In the genomic region with DNA sequence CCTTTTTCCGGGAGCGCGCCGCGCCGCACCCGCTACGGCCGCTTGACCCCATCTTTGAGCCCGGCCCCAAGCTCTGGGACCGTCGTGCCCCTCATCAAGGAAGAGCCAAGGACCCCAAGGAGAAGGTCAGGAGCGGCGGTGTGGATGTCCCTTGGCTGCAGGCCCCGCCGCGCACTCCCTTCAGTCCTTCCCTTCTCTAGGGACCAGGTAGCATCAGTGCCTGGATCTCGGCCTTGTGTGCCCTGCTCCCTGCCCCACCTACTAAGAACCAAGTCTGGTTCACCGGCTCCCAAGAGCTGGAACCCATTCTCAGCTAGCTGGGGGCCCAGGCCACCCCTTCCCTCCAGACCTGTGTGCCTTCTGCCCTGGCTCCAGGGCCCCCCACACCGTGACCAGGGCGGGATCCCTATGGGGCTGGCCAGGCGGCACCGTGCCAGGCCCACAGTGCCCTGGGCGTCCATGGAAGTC, we compare ENCODE assay signal across 8 cellular contexts.
DNase-seq lines count a peak whose midpoint lies in the region; ATAC-seq and TF ChIP-seq lines count a peak whose summit lies in the region.

No MANE protein-coding gene starts in this region.

- peaks cover 14% of the 10 kb centered on the region for H3K27me3 Mint-ChIP-seq in activated T-cell treated with anti-CD3 and anti-CD28 coated beads, Interleukin-2, amount 50 U/mL, for 4 hours (ENCODE audit: low read depth)

- no peak for DNase-seq in activated T-cell treated with anti-CD3 and anti-CD28 coated beads, Interleukin-2, amount 50 U/mL, for 4 hours
- DNase-seq in activated T-cell treated with anti-CD3 and anti-CD28 coated beads for 4 hours (no peak), astrocyte of the spinal cord (ENCODE audit: low read depth, low spot score) (no peak), left lobe of liver (ENCODE audit: low spot score) (no peak), transverse colon (no peak), NCI-H226 (no peak), EL (no peak), DMS153 (lab: John Stamatoyannopoulos, UW) (no peak)

- H3K4me3 Mint-ChIP-seq in activated T-cell treated with anti-CD3 and anti-CD28 coated beads, Interleukin-2, amount 50 U/mL, for 4 hours: no peak overlapping the region

- in situ Hi-C loops in astrocyte of the spinal cord (cut with HindIII; ENCODE audit: low sequenced_read_pairs): no loop called here
- in situ Hi-C loops in transverse colon (cut with MboI; ENCODE audit: low pct_ligation_motif_present in 1 of 4, low pct_unique_long_range_greater_than_20kb in 1 of 4, low sequenced_read_pairs in 3 of 4): loop anchor here (10.0 to 25.0 kb wide), 5 partner anchors 162 to 820 kb away; no protein-coding TSS in a partner anchor

- peak overlapping the region; percentile 46 to 80 (median 60) for H3K27ac ChIP-seq in transverse colon

- H3K36me3 Mint-ChIP-seq in activated T-cell treated with anti-CD3 and anti-CD28 coated beads, Interleukin-2, amount 50 U/mL, for 4 hours (ENCODE audit: insufficient read depth): no peaks in the 10 kb centered on the region

- TF ChIP-seq POLR2A in transverse colon (IDR thresholded peaks at IDR 0.05): no peak

- H3K9me3 ChIP-seq in transverse colon: no peaks in the 10 kb centered on the region

- intact Hi-C loops in transverse colon (cut with DNase I; ENCODE audit: low total_unique reads): no loop called here

- no peak for TF ChIP-seq CTCF in astrocyte of the spinal cord (IDR thresholded peaks at IDR 0.05; ENCODE audit: low read depth, low read length)
- peak in 3 of 5 experiments; percentile 6 to 28 (median 12) for TF ChIP-seq CTCF in transverse colon (IDR thresholded peaks at IDR 0.05)

- H3K4me3 ChIP-seq in astrocyte of the spinal cord (ENCODE audit: low read depth, low read length): peak overlapping the region; percentile 36
- peak overlapping the region in 3 of 4 donors; percentile 36 to 62 (median 37) for H3K4me3 ChIP-seq in transverse colon

- ATAC-seq in activated T-cell treated with anti-CD3 and anti-CD28 coated beads, Interleukin-2, amount 50 U/mL, for 4 hours: peak; percentile 7 to 14
- peak; percentile 31 for ATAC-seq in left lobe of liver

- no peak for TF ChIP-seq EP300 in transverse colon (IDR thresholded peaks at IDR 0.05; ENCODE audit: low read depth)

- H3K9me3 Mint-ChIP-seq in activated T-cell treated with anti-CD3 and anti-CD28 coated beads, Interleukin-2, amount 50 U/mL, for 4 hours: no peaks in the 10 kb centered on the region

- peaks cover 8% of the 10 kb centered on the region for H3K4me1 Mint-ChIP-seq in activated T-cell treated with anti-CD3 and anti-CD28 coated beads, Interleukin-2, amount 50 U/mL, for 4 hours (ENCODE audit: low read depth)

- no peaks in the 10 kb centered on the region for H3K27me3 ChIP-seq in transverse colon

- WGBS in transverse colon (ENCODE audit: low coverage in 1 of 2), 2 donors: 55% methylated on average over 23 of the region's 24 CpGs; no CpG with 5 or more reads in 1 of the 2 donors

- no peaks in the 10 kb centered on the region for H3K36me3 ChIP-seq in transverse colon

- H3K4me1 ChIP-seq in transverse colon: peaks cover 9 to 43% (median 25%) of the 10 kb centered on the region in 4 donors
